ENCODE assay signal across 8 cellular contexts in the genomic region with DNA sequence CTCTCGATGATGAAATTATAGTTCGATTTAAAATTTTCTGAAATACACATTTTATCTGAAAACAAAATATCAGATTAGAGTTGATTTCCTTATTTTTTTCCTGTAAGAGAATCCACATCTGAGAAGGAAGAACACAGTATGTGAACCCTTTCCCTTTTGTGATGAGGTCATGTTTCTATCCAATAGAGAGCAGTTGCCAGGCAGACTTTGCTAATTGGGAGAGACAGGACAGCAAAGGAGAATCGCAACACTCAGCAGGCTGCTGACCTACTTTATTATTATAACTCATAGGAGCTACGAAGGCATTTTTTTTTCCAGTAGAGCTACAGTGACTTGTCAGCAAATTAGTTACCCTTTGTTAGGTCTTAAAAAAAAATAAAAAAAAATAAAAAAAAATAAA.
A peak's percentile ranks its signal among the peaks of the same experiment; 100 is the strongest.
DNase-seq lines count a peak whose midpoint lies in the region; ATAC-seq and TF ChIP-seq lines count a peak whose summit lies in the region.

No MANE protein-coding gene starts in this region.

- no peaks in the 10 kb centered on the region for H3K9me3 Mint-ChIP-seq in neural progenitor cell
- peaks cover 11% of the 10 kb centered on the region for H3K9me3 Mint-ChIP-seq in activated naive CD8-positive, alpha-beta T cell treated with anti-CD3 and anti-CD28 coated beads, Interleukin-2, amount 50 U/mL, for 24 hours

- no peaks in the 10 kb centered on the region for H3K79me2 ChIP-seq in neural progenitor cell (ENCODE audit: low read depth)

- no peak overlapping the region for H3K27ac ChIP-seq in neural progenitor cell

- no peak overlapping the region for H3K27ac Mint-ChIP-seq in neural progenitor cell
- no peak overlapping the region for H3K27ac Mint-ChIP-seq in activated naive CD8-positive, alpha-beta T cell treated with anti-CD3 and anti-CD28 coated beads, Interleukin-2, amount 50 U/mL, for 24 hours

- H3K4me1 Mint-ChIP-seq in neural progenitor cell: peaks cover 4% of the 10 kb centered on the region
- no peaks in the 10 kb centered on the region for H3K4me1 Mint-ChIP-seq in activated naive CD8-positive, alpha-beta T cell treated with anti-CD3 and anti-CD28 coated beads, Interleukin-2, amount 50 U/mL, for 24 hours

- H3K27me3 ChIP-seq in neural progenitor cell: no peaks in the 10 kb centered on the region

- no peaks in the 10 kb centered on the region for H3K36me3 ChIP-seq in neural progenitor cell

- H3K27me3 Mint-ChIP-seq in neural progenitor cell (ENCODE audit: insufficient read depth, low read depth): no peaks in the 10 kb centered on the region
- no peaks in the 10 kb centered on the region for H3K27me3 Mint-ChIP-seq in activated naive CD8-positive, alpha-beta T cell treated with anti-CD3 and anti-CD28 coated beads, Interleukin-2, amount 50 U/mL, for 24 hours

- ATAC-seq in GM18868 (IDR thresholded peaks at IDR 0.05; ENCODE audit: unreplicated experiment) (peak; percentile 84), GM21526 (IDR thresholded peaks at IDR 0.05; ENCODE audit: low FRiP score, unreplicated experiment) (no peak)
- no peak for ATAC-seq in activated naive CD8-positive, alpha-beta T cell treated with anti-CD3 and anti-CD28 coated beads, Interleukin-2, amount 50 U/mL, for 24 hours

- no peaks in the 10 kb centered on the region for H4K20me1 ChIP-seq in neural progenitor cell (ENCODE audit: low read depth)

- no peaks in the 10 kb centered on the region for H3K4me1 ChIP-seq in neural progenitor cell

- TF ChIP-seq CTCF in cardiac fibroblast (IDR thresholded peaks at IDR 0.05; ENCODE audit: low read depth, low read length) (no peak), neural progenitor cell (IDR thresholded peaks at IDR 0.05) (no peak)

- no peak overlapping the region for H3K4me3 Mint-ChIP-seq in neural progenitor cell
- H3K4me3 Mint-ChIP-seq in activated naive CD8-positive, alpha-beta T cell treated with anti-CD3 and anti-CD28 coated beads, Interleukin-2, amount 50 U/mL, for 24 hours: no peak overlapping the region

- no peaks in the 10 kb centered on the region for H3K36me3 Mint-ChIP-seq in neural progenitor cell
- H3K36me3 Mint-ChIP-seq in activated naive CD8-positive, alpha-beta T cell treated with anti-CD3 and anti-CD28 coated beads, Interleukin-2, amount 50 U/mL, for 24 hours (ENCODE audit: low read depth): no peaks in the 10 kb centered on the region

- H3K4me3 ChIP-seq in cardiac fibroblast (replicated peaks in 1 of 2; ENCODE audit: low read depth in 2 of 2, low read length in 2 of 2) (no peak overlapping the region), neural progenitor cell (no peak overlapping the region)

- no peaks in the 10 kb centered on the region for H3F3A ChIP-seq in neural progenitor cell (ENCODE audit: low read depth)

- DNase-seq in LoVo (ENCODE audit: low spot score) (peak; percentile 19), cardiac fibroblast (ENCODE audit: low read depth in 2 of 2) (peak; percentile 0 to 3), neural progenitor cell (ENCODE audit: low spot score) (peak; percentile 70), GM19240 (ENCODE audit: insufficient read length, low spot score) (no peak), NCI-H1417 treated with DMSO at 0.1 percent for 48 hours (lab: John Stamatoyannopoulos, UW) (no peak)
- DNase-seq in activated naive CD8-positive, alpha-beta T cell treated with anti-CD3 and anti-CD28 coated beads, Interleukin-2, amount 50 U/mL, for 24 hours: no peak

- H3K4me2 ChIP-seq in neural progenitor cell: no peak overlapping the region

- no peak overlapping the region for H2AFZ ChIP-seq in neural progenitor cell (replicated peaks)

- no peaks in the 10 kb centered on the region for H3K9me3 ChIP-seq in neural progenitor cell (ENCODE audit: low read depth)

- H3K9ac ChIP-seq in neural progenitor cell: no peak overlapping the region

Comparison
In these comparisons a context has a peak if more than half of its experiments do, and no peak if none do; other contexts are left out.
1. DNase-seq: peak in LoVo (single experiment), cardiac fibroblast (2 of 2) and neural progenitor cell (single experiment); none in GM19240 (single experiment), activated naive CD8-positive, alpha-beta T cell treated with anti-CD3 and anti-CD28 coated beads, Interleukin-2, amount 50 U/mL, for 24 hours (single experiment) and NCI-H1417 treated with DMSO at 0.1 percent for 48 hours (single experiment).